In the genomic region with DNA sequence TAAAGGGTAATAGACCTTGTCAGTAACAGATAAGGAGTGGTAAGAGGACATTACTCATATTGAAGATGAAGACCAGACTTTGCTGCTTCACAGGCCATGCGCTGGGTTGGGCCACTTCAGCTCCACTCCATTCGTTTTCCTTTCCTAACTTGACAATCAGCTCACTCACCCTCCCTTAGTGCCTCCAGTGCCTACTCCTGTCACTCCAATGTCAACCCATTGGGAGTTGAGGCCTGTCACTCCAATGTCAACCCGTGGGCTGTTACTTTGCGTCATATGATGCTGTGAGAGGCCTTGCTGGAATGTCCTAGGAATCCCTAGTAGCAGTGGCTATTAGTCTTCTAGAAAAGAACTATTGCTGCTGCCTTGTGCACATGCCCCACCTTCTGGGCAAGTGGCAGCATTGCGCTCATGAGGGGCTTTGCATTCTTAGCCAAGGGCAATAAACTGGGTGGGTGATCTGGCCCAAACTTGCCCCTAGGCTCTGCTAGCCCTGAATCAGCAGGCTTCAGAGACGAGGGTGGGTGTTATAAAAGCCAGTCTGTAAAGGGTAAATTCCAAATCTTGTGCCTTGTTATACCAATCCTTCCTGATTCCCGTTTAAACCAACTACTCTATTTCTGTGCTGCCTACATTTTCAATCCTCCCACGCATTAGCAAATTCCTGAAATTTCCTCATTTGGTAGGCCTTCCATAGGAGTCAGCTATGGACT, we compare ENCODE assay signal across 8 cellular contexts. TPM values are rescaled to one million over a fixed set of nuclear protein-coding genes. Genes with fewer than 3 reads are reported as not detected.
DNase-seq lines count a peak whose midpoint lies in the region; ATAC-seq and TF ChIP-seq lines count a peak whose summit lies in the region.

No MANE protein-coding gene starts in this region.

- H3K36me3 ChIP-seq in lower lobe of right lung: peaks cover 72% of the 10 kb centered on the region

- peak overlapping the region; percentile 49 for H3K27ac ChIP-seq in lower lobe of right lung

- TF ChIP-seq CTCF in lower lobe of right lung (IDR thresholded peaks at IDR 0.05): peak; percentile 74

- ATAC-seq in lower lobe of right lung (peak; percentile 85 to 88), GM21367 (IDR thresholded peaks at IDR 0.05; ENCODE audit: unreplicated experiment) (no peak)

- peaks cover 1% of the 10 kb centered on the region for H3K4me1 ChIP-seq in lower lobe of right lung

- peak; percentile 69 for DNase-seq in Ammon's horn (ENCODE audit: low spot score)
- DNase-seq in HCEC 1CT: peak; percentile 76
- peak; percentile 13 for DNase-seq in NCI-H446 treated with DMSO at 0.1 percent for 48 hours (lab: John Stamatoyannopoulos, UW)
- peak; percentile 59 for DNase-seq in activated CD4-positive, alpha-beta T cell treated with anti-CD3 and anti-CD28 coated beads, Interleukin-2, amount 50 U/mL, for 1 hour
- peak; percentile 84 for DNase-seq in dermis blood vessel endothelial cell
- no peak for DNase-seq in lower lobe of right lung
- DNase-seq in stimulated activated CD8-positive, alpha-beta memory T cell treated with anti-CD3 and anti-CD28 coated beads, Interleukin-15, amount 100 ng/mL, for 1 hour (ENCODE audit: low read depth): peak; percentile 30

- intact Hi-C loops in lower lobe of right lung (cut with DNase I): no loop called here

- no peaks in the 10 kb centered on the region for H3K27me3 ChIP-seq in lower lobe of right lung (ENCODE audit: low read depth)

- no peaks in the 10 kb centered on the region for H3K9me3 ChIP-seq in lower lobe of right lung

- H3K4me3 ChIP-seq in lower lobe of right lung: no peak overlapping the region

RNA-seq across cellular contexts. Expression of gene BAZ2A, which starts 36.1 kb away (rescaled TPM):
- total RNA-seq in dermis blood vessel endothelial cell (23.5 and 40.9 TPM in 2 replicates), lower lobe of right lung (112 TPM)

RNA-seq across cellular contexts. Expression of gene ATP5F1B, which starts 51.7 kb away (rescaled TPM):
- total RNA-seq in dermis blood vessel endothelial cell (402 and 579 TPM in 2 replicates), lower lobe of right lung (319 TPM)
